Comparison of ENCODE assay signal across 11 cellular contexts in genomic region chr2:38959464-38959863, GRCh38.
DNase-seq lines count a peak whose midpoint lies in the region; ATAC-seq and TF ChIP-seq lines count a peak whose summit lies in the region.
"Had no signal": no experiment of that assay in that cellular context is flagged by ENCODE, and none has a peak within 500 bp of the region (broad histone marks: within the 10 kb centered on the region; RNA-seq: fewer than 3 reads in every experiment).

No MANE protein-coding gene starts in this region.

- H3K4me1 Mint-ChIP-seq in T-helper 1 cell treated with Interleukin-12 subunit alpha and Interleukin-12 subunit beta and Interleukin-4 antibody, amounts not matched to agents 30 μg/mL and 1 μg/mL, for 36 hours (ENCODE audit: low read depth): no peaks in the 10 kb centered on the region
- H3K4me1 Mint-ChIP-seq in WTC11: peaks cover 5% of the 10 kb centered on the region; the same call in 1 of the 2 replicates
- no peaks in the 10 kb centered on the region for H3K4me1 Mint-ChIP-seq in stimulated activated effector memory CD8-positive, alpha-beta T cell treated with anti-CD3 and anti-CD28 coated beads, Interleukin-12 subunit alpha, Interleukin-12 subunit beta, amount 100 ng/mL, for 72 hours

- CTCF ChIA-PET in WTC11 (lab: Charles Lee): interaction anchor here (1.3 to 3.7 kb wide), 4 partner anchors 12 to 269 kb away, joined by 4 to 44 read pairs (median 6); partner anchors contain the start of gene SOS1

- H3K79me2 ChIP-seq in fibroblast of lung (ENCODE audit: control insufficient read depth, insufficient read depth, low read length): no peaks in the 10 kb centered on the region

- no peak for TF ChIP-seq CTCF in WTC11 (IDR thresholded peaks at IDR 0.05)
- TF ChIP-seq CTCF in fibroblast of lung (conservative IDR thresholded peaks at IDR 0.05 in 1 of 2, IDR thresholded peaks at IDR 0.05 in 1 of 2; ENCODE audit: low read depth in 1 of 2, low read length in 2 of 2): no peak
- TF ChIP-seq CTCF in foreskin fibroblast (IDR thresholded peaks at IDR 0.05; ENCODE audit: low read depth, low read length): no peak

- no peak overlapping the region for H3K4me2 ChIP-seq in fibroblast of lung (ENCODE audit: extremely low read depth, insufficient read depth, low read length)

- H2AFZ ChIP-seq in fibroblast of lung (ENCODE audit: low read length): peak overlapping the region; percentile 85

- DNase-seq in T-helper 1 cell (no peak), WTC11 (ENCODE audit: low spot score) (no peak), fibroblast of lung (ENCODE audit: low read depth in 2 of 2) (no peak), KBM-7 (no peak), NAMALWA (ENCODE audit: low spot score) (no peak), foreskin fibroblast (no peak)
- DNase-seq in stimulated activated effector memory CD8-positive, alpha-beta T cell treated with anti-CD3 and anti-CD28 coated beads, Interleukin-12 subunit alpha, Interleukin-12 subunit beta, amount 100 ng/mL, for 72 hours (ENCODE audit: low spot score in 2 of 2): no peak
- DNase-seq: NCI-H446 treated with DMSO at 0.1 percent for 48 hours had no signal

- H3K27me3 ChIP-seq in fibroblast of lung (ENCODE audit: control insufficient read depth, insufficient read depth, low read length): peaks cover 4% of the 10 kb centered on the region

- H3K27me3 Mint-ChIP-seq in T-helper 1 cell treated with Interleukin-12 subunit alpha and Interleukin-12 subunit beta and Interleukin-4 antibody, amounts not matched to agents 30 μg/mL and 1 μg/mL, for 36 hours (ENCODE audit: low read depth): peaks cover 49% of the 10 kb centered on the region
- peaks cover 54% of the 10 kb centered on the region for H3K27me3 Mint-ChIP-seq in WTC11 (ENCODE audit: low read depth)

- no peaks in the 10 kb centered on the region for H4K20me1 ChIP-seq in fibroblast of lung (ENCODE audit: control insufficient read depth, extremely low read depth, insufficient read depth, low read length)

- in situ Hi-C loops in KBM-7 (cut with MboI; ENCODE audit: low pct_unique_long_range_greater_than_20kb, low sequenced_read_pairs): no loop called here

- no peak overlapping the region for H3K27ac Mint-ChIP-seq in T-helper 1 cell treated with Interleukin-12 subunit alpha and Interleukin-12 subunit beta and Interleukin-4 antibody, amounts not matched to agents 30 μg/mL and 1 μg/mL, for 36 hours
- no peak overlapping the region for H3K27ac Mint-ChIP-seq in WTC11
- H3K27ac Mint-ChIP-seq in stimulated activated effector memory CD8-positive, alpha-beta T cell treated with anti-CD3 and anti-CD28 coated beads, Interleukin-12 subunit alpha, Interleukin-12 subunit beta, amount 100 ng/mL, for 72 hours: no peak overlapping the region

- no peak overlapping the region for H3K9ac ChIP-seq in fibroblast of lung (ENCODE audit: insufficient read depth, low read length)

- no peaks in the 10 kb centered on the region for H3K36me3 ChIP-seq in fibroblast of lung (ENCODE audit: control insufficient read depth, insufficient read depth, low read length)

- peak overlapping the region; percentile 47 for H3K4me3 Mint-ChIP-seq in T-helper 1 cell treated with Interleukin-12 subunit alpha and Interleukin-12 subunit beta and Interleukin-4 antibody, amounts not matched to agents 30 μg/mL and 1 μg/mL, for 36 hours
- no peak overlapping the region; the same call in 1 of the 2 replicates for H3K4me3 Mint-ChIP-seq in WTC11
- peak overlapping the region; percentile 45 for H3K4me3 Mint-ChIP-seq in stimulated activated effector memory CD8-positive, alpha-beta T cell treated with anti-CD3 and anti-CD28 coated beads, Interleukin-12 subunit alpha, Interleukin-12 subunit beta, amount 100 ng/mL, for 72 hours

- no peaks in the 10 kb centered on the region for H3K36me3 Mint-ChIP-seq in T-helper 1 cell treated with Interleukin-12 subunit alpha and Interleukin-12 subunit beta and Interleukin-4 antibody, amounts not matched to agents 30 μg/mL and 1 μg/mL, for 36 hours (ENCODE audit: low read depth)
- H3K36me3 Mint-ChIP-seq in WTC11: 0 out of 2 replicates have a peak, but pooled peaks cover 8% of the 10 kb centered on the region
- H3K36me3 Mint-ChIP-seq in stimulated activated effector memory CD8-positive, alpha-beta T cell treated with anti-CD3 and anti-CD28 coated beads, Interleukin-12 subunit alpha, Interleukin-12 subunit beta, amount 100 ng/mL, for 72 hours: no peaks in the 10 kb centered on the region

- H3K9me3 Mint-ChIP-seq in T-helper 1 cell treated with Interleukin-12 subunit alpha and Interleukin-12 subunit beta and Interleukin-4 antibody, amounts not matched to agents 30 μg/mL and 1 μg/mL, for 36 hours: no peaks in the 10 kb centered on the region
- peaks cover 16% of the 10 kb centered on the region for H3K9me3 Mint-ChIP-seq in WTC11
- H3K9me3 Mint-ChIP-seq in stimulated activated effector memory CD8-positive, alpha-beta T cell treated with anti-CD3 and anti-CD28 coated beads, Interleukin-12 subunit alpha, Interleukin-12 subunit beta, amount 100 ng/mL, for 72 hours: no peaks in the 10 kb centered on the region

- H3K4me3 ChIP-seq in fibroblast of lung (replicated peaks in 1 of 4; ENCODE audit: control extremely low read depth in 1 of 4, insufficient read depth in 1 of 4, low read depth in 3 of 4, low read length in 4 of 4): no peak overlapping the region
- peak overlapping the region in 1 of 2 donors; percentile 38 for H3K4me3 ChIP-seq in foreskin fibroblast (ENCODE audit: low read depth in 1 of 2, low read length in 2 of 2)

- no peak for ATAC-seq in WTC11
- no peak for ATAC-seq in stimulated activated effector memory CD8-positive, alpha-beta T cell treated with anti-CD3 and anti-CD28 coated beads, Interleukin-12 subunit alpha, Interleukin-12 subunit beta, amount 100 ng/mL, for 72 hours
- ATAC-seq: HepG2 had no signal

- H3K9me3 ChIP-seq in fibroblast of lung (ENCODE audit: control insufficient read depth, insufficient read depth, low read depth, low read length): no peaks in the 10 kb centered on the region

- no peak overlapping the region for H3K27ac ChIP-seq in fibroblast of lung (ENCODE audit: insufficient read depth, low read length)
- H3K27ac ChIP-seq: 22Rv1 had no signal

- H3K4me1 ChIP-seq in fibroblast of lung (ENCODE audit: control insufficient read depth, extremely low read depth, insufficient read depth, low read length): no peaks in the 10 kb centered on the region

- POLR2A ChIA-PET in WTC11 (lab: Charles Lee): no interaction called here

TF ChIP-seq in WTC11, 78 proteins besides CTCF, POLR2A, EP300 and RAD21:
- TF ChIP-seq STAT6 (CRISPR knock-in tag; conservative IDR thresholded peaks at IDR 0.05; ENCODE audit: low read depth) (no peak), IRF1 (CRISPR knock-in tag; IDR thresholded peaks at IDR 0.05) (no peak), ZBTB43 (CRISPR knock-in tag; IDR thresholded peaks at IDR 0.05) (0 out of 2 replicates have a peak, but pooled peaks have one; percentile 0)
